1 cellular context compared by ENCODE assay signal in genomic region chr20:64133951-64134407, GRCh38.
TF ChIP-seq lines count a peak whose summit lies in the region.

No MANE protein-coding gene starts in this region.

TF ChIP-seq in WTC11, 78 proteins besides CTCF, POLR2A, EP300 and RAD21 (continued from another document):
- TF ChIP-seq FOXP1 (CRISPR knock-in tag; IDR thresholded peaks at IDR 0.05; ENCODE audit: borderline replicate concordance) (no peak), USF1 (CRISPR knock-in tag; IDR thresholded peaks at IDR 0.05) (no peak), FOXP4 (CRISPR knock-in tag; IDR thresholded peaks at IDR 0.05) (no peak), ZBTB21 (CRISPR knock-in tag; IDR thresholded peaks at IDR 0.05; ENCODE audit: borderline replicate concordance) (no peak), ETV6 (CRISPR knock-in tag; IDR thresholded peaks at IDR 0.05) (no peak), MYBL2 (CRISPR knock-in tag; IDR thresholded peaks at IDR 0.05) (no peak), E2F1 (CRISPR knock-in tag; IDR thresholded peaks at IDR 0.05) (no peak), ARID4B (CRISPR knock-in tag; IDR thresholded peaks at IDR 0.05; ENCODE audit: borderline replicate concordance) (no peak), ZNF281 (CRISPR knock-in tag; IDR thresholded peaks at IDR 0.05) (no peak), GTF2I (CRISPR knock-in tag; conservative IDR thresholded peaks at IDR 0.05) (no peak)
